In genomic region chr2:8678731-8679566, GRCh38 we compare ENCODE assay signal across 8 cellular contexts. TPM values are rescaled to one million over a fixed set of nuclear protein-coding genes. Genes with fewer than 3 reads are reported as not detected.
A peak's percentile ranks its signal among the peaks of the same experiment; 100 is the strongest.
DNase-seq lines count a peak whose midpoint lies in the region; ATAC-seq and TF ChIP-seq lines count a peak whose summit lies in the region.

No MANE protein-coding gene starts in this region.

- peaks cover 29% of the 10 kb centered on the region for H3K36me3 Mint-ChIP-seq in natural killer cell treated with Interleukin-12 subunit alpha and Interleukin-12 subunit beta and Interleukin-15 and Interleukin-18, amount 100 ng/mL, for 72 hours
- H3K36me3 Mint-ChIP-seq in stimulated activated naive CD8-positive, alpha-beta T cell treated with anti-CD3 and anti-CD28 coated beads, Interleukin-15, Interleukin-2, amounts not matched to agents 100 ng/mL and 50 ng/mL, for 24 hours (ENCODE audit: low read depth) = peaks cover 32% of the 10 kb centered on the region

- DNase-seq in DMS79 treated with DMSO at 0.1 percent for 48 hours (lab: John Stamatoyannopoulos, UW) (peak; percentile 86), H4 (ENCODE audit: low spot score) (peak; percentile 86), LoVo (ENCODE audit: low spot score) (peak; percentile 94), RPMI8226 (peak; percentile 97), fibroblast of pulmonary artery (ENCODE audit: low read depth) (peak; percentile 96)
- peak; percentile 78 for DNase-seq in activated T-helper 9 cell treated with anti-CD3 and anti-CD28 coated beads, Interleukin-2, amount 50 U/mL, for 16 hours (ENCODE audit: low read depth)
- DNase-seq in natural killer cell treated with Interleukin-12 subunit alpha and Interleukin-12 subunit beta and Interleukin-15 and Interleukin-18, amount 100 ng/mL, for 72 hours (ENCODE audit: low spot score) = peak; percentile 94

- peaks cover 7 to 14% of the 10 kb centered on the region in 2 donors for H3K27me3 Mint-ChIP-seq in natural killer cell treated with Interleukin-12 subunit alpha and Interleukin-12 subunit beta and Interleukin-15 and Interleukin-18, amount 100 ng/mL, for 72 hours
- peaks cover 41% of the 10 kb centered on the region for H3K27me3 Mint-ChIP-seq in stimulated activated naive CD8-positive, alpha-beta T cell treated with anti-CD3 and anti-CD28 coated beads, Interleukin-15, Interleukin-2, amounts not matched to agents 100 ng/mL and 50 ng/mL, for 24 hours

- no peak for TF ChIP-seq CTCF in fibroblast of pulmonary artery (IDR thresholded peaks at IDR 0.05; ENCODE audit: low read length, missing control alignments)

- peak overlapping the region; percentile 98 for H3K4me3 Mint-ChIP-seq in natural killer cell treated with Interleukin-12 subunit alpha and Interleukin-12 subunit beta and Interleukin-15 and Interleukin-18, amount 100 ng/mL, for 72 hours
- H3K4me3 Mint-ChIP-seq in stimulated activated naive CD8-positive, alpha-beta T cell treated with anti-CD3 and anti-CD28 coated beads, Interleukin-15, Interleukin-2, amounts not matched to agents 100 ng/mL and 50 ng/mL, for 24 hours = peak overlapping the region; percentile 83

- peaks cover 45 to 48% of the 10 kb centered on the region in 2 donors for H3K4me1 Mint-ChIP-seq in natural killer cell treated with Interleukin-12 subunit alpha and Interleukin-12 subunit beta and Interleukin-15 and Interleukin-18, amount 100 ng/mL, for 72 hours (ENCODE audit: low read depth in 2 of 2)
- peaks cover 50% of the 10 kb centered on the region for H3K4me1 Mint-ChIP-seq in stimulated activated naive CD8-positive, alpha-beta T cell treated with anti-CD3 and anti-CD28 coated beads, Interleukin-15, Interleukin-2, amounts not matched to agents 100 ng/mL and 50 ng/mL, for 24 hours (ENCODE audit: low read depth)

- peaks cover 7% of the 10 kb centered on the region for H3K9me3 Mint-ChIP-seq in natural killer cell treated with Interleukin-12 subunit alpha and Interleukin-12 subunit beta and Interleukin-15 and Interleukin-18, amount 100 ng/mL, for 72 hours
- H3K9me3 Mint-ChIP-seq in stimulated activated naive CD8-positive, alpha-beta T cell treated with anti-CD3 and anti-CD28 coated beads, Interleukin-15, Interleukin-2, amounts not matched to agents 100 ng/mL and 50 ng/mL, for 24 hours = peaks cover 8% of the 10 kb centered on the region

- H3K27ac Mint-ChIP-seq in natural killer cell treated with Interleukin-12 subunit alpha and Interleukin-12 subunit beta and Interleukin-15 and Interleukin-18, amount 100 ng/mL, for 72 hours = peak overlapping the region; percentile 64 to 92
- peak overlapping the region; percentile 87 for H3K27ac Mint-ChIP-seq in stimulated activated naive CD8-positive, alpha-beta T cell treated with anti-CD3 and anti-CD28 coated beads, Interleukin-15, Interleukin-2, amounts not matched to agents 100 ng/mL and 50 ng/mL, for 24 hours

- peak; percentile 77 to 79 for ATAC-seq in natural killer cell treated with Interleukin-12 subunit alpha and Interleukin-12 subunit beta and Interleukin-15 and Interleukin-18, amount 100 ng/mL, for 72 hours

- H3K4me3 ChIP-seq in fibroblast of pulmonary artery (replicated peaks; ENCODE audit: low read depth, low read length) = peak overlapping the region; percentile 63

RNA-seq across cellular contexts. Expression of gene ID2, which starts 2.9 kb away (rescaled TPM):
- 57.8 and 80.4 TPM in 2 replicates for total RNA-seq in H4 (2014; rRNA removed; shearing (Covaris generic))
- total RNA-seq in natural killer cell treated with Interleukin-12 subunit alpha and Interleukin-12 subunit beta and Interleukin-15 and Interleukin-18, amount 100 ng/mL, for 72 hours = 100 to 1,000 TPM; 247 to 279 TPM

Comparison
In these comparisons a context has a peak if more than half of its experiments do, and no peak if none do; other contexts are left out.
1. Peak in every context shown above with its lines: DNase-seq, ATAC-seq and H3K4me3 ChIP-seq.